Comparison of ENCODE assay signal across 12 cellular contexts in genomic region chr5:95836544-95836943, GRCh38. TPM values are rescaled to one million over a fixed set of nuclear protein-coding genes. Genes with fewer than 3 reads are reported as not detected.
DNase-seq lines count a peak whose midpoint lies in the region; ATAC-seq and TF ChIP-seq lines count a peak whose summit lies in the region.
"Had no signal": no experiment of that assay in that cellular context is flagged by ENCODE, and none has a peak within 500 bp of the region (broad histone marks: within the 10 kb centered on the region; RNA-seq: fewer than 3 reads in every experiment).

No MANE protein-coding gene starts in this region.

- intact Hi-C loops in CD14-positive monocyte (cut with micrococcal nuclease), result no loop called here
- intact Hi-C loops in naive thymus-derived CD4-positive, alpha-beta T cell (cut with micrococcal nuclease), result no loop called here

- H3K4me1 ChIP-seq in naive thymus-derived CD4-positive, alpha-beta T cell (ENCODE audit: control insufficient read depth in 2 of 2, insufficient read depth in 2 of 2, low read length in 2 of 2), result peaks cover 15 to 21% of the 10 kb centered on the region in 2 donors
- H3K4me1 ChIP-seq: uterus had no signal

- peaks cover 0 to 3% (median 0%) of the 10 kb centered on the region in 3 donors for H3K27me3 Mint-ChIP-seq in CD14-positive monocyte (ENCODE audit: low read depth in 3 of 3)
- H3K27me3 Mint-ChIP-seq in activated CD4-positive, alpha-beta memory T cell treated with anti-CD3 and anti-CD28 coated beads, Interleukin-2, amount 10 ng/mL, durations not matched to agents 7 days and 5 days, result no peaks in the 10 kb centered on the region
- no peaks in the 10 kb centered on the region for H3K27me3 Mint-ChIP-seq in naive thymus-derived CD4-positive, alpha-beta T cell

- ATAC-seq in GM18502 (IDR thresholded peaks at IDR 0.05; ENCODE audit: poor library complexity, unreplicated experiment) (peak; percentile 22), HG03469 (IDR thresholded peaks at IDR 0.05; ENCODE audit: unreplicated experiment) (no peak)
- ATAC-seq in naive thymus-derived CD4-positive, alpha-beta T cell, result no peak

- H3K27me3 ChIP-seq in naive thymus-derived CD4-positive, alpha-beta T cell (ENCODE audit: control insufficient read depth in 2 of 2, insufficient read depth in 2 of 2, low read length in 2 of 2), result no peaks in the 10 kb centered on the region
- H3K27me3 ChIP-seq: SJSA1, uterus had no signal

- H3K9me3 Mint-ChIP-seq in CD14-positive monocyte, result no peaks in the 10 kb centered on the region
- no peaks in the 10 kb centered on the region for H3K9me3 Mint-ChIP-seq in activated CD4-positive, alpha-beta memory T cell treated with anti-CD3 and anti-CD28 coated beads, Interleukin-2, amount 10 ng/mL, durations not matched to agents 7 days and 5 days
- no peaks in the 10 kb centered on the region for H3K9me3 Mint-ChIP-seq in naive thymus-derived CD4-positive, alpha-beta T cell

- no peak overlapping the region for H3K4me3 Mint-ChIP-seq in CD14-positive monocyte
- H3K4me3 Mint-ChIP-seq in activated CD4-positive, alpha-beta memory T cell treated with anti-CD3 and anti-CD28 coated beads, Interleukin-2, amount 10 ng/mL, durations not matched to agents 7 days and 5 days, result peak overlapping the region; percentile 18
- H3K4me3 Mint-ChIP-seq in naive thymus-derived CD4-positive, alpha-beta T cell, result peak overlapping the region; percentile 26 to 96 (median 92)

- H3K4me3 ChIP-seq in naive thymus-derived CD4-positive, alpha-beta T cell (ENCODE audit: low read length), result no peak overlapping the region
- H3K4me3 ChIP-seq: SJSA1, uterus had no signal

- POLR2A ChIA-PET in activated CD4-positive, alpha-beta memory T cell treated with anti-CD3 and anti-CD28 coated beads, Interleukin-2, amount 10 ng/mL, durations not matched to agents 7 days and 5 days (lab: Charles Lee), result interaction anchor here (0.7 to 3.6 kb wide), 5 partner anchors 11 to 189 kb away, joined by 3 to 104 read pairs (median 19); partner anchors contain the start of genes GLRX and RFESD
- POLR2A ChIA-PET in naive thymus-derived CD4-positive, alpha-beta T cell (lab: Charles Lee), result interaction anchor here (0.6 to 6.8 kb wide), 10 partner anchors 8 to 75 kb away, joined by 3 to 157 read pairs (median 4); partner anchors contain the start of gene GLRX

- peak overlapping the region; percentile 96 to 99 (median 98) for H3K27ac Mint-ChIP-seq in CD14-positive monocyte
- H3K27ac Mint-ChIP-seq in activated CD4-positive, alpha-beta memory T cell treated with anti-CD3 and anti-CD28 coated beads, Interleukin-2, amount 10 ng/mL, durations not matched to agents 7 days and 5 days, result peak overlapping the region; percentile 89
- peak overlapping the region in 8 of 9 donors; percentile 3 to 98 (median 90) for H3K27ac Mint-ChIP-seq in naive thymus-derived CD4-positive, alpha-beta T cell

- H3K27ac ChIP-seq in naive thymus-derived CD4-positive, alpha-beta T cell (ENCODE audit: low read depth, low read length), result peak overlapping the region; percentile 74
- H3K27ac ChIP-seq: SJSA1 had no signal

- peaks cover 84% of the 10 kb centered on the region for H3K4me1 Mint-ChIP-seq in CD14-positive monocyte
- H3K4me1 Mint-ChIP-seq in activated CD4-positive, alpha-beta memory T cell treated with anti-CD3 and anti-CD28 coated beads, Interleukin-2, amount 10 ng/mL, durations not matched to agents 7 days and 5 days, result peaks cover 47% of the 10 kb centered on the region
- H3K4me1 Mint-ChIP-seq in naive thymus-derived CD4-positive, alpha-beta T cell, result peaks cover 36 to 64% (median 60%) of the 10 kb centered on the region in 7 donors

- no peaks in the 10 kb centered on the region for H3K9me3 ChIP-seq in naive thymus-derived CD4-positive, alpha-beta T cell (ENCODE audit: control insufficient read depth in 2 of 3, low read length in 3 of 3)
- H3K9me3 ChIP-seq: SJSA1, uterus had no signal

- TF ChIP-seq CTCF in CD14-positive monocyte (IDR thresholded peaks at IDR 0.05), result no peak

- H3K36me3 ChIP-seq in naive thymus-derived CD4-positive, alpha-beta T cell (ENCODE audit: control insufficient read depth in 2 of 3, insufficient read depth in 3 of 3, low read length in 3 of 3), result no peaks in the 10 kb centered on the region
- H3K36me3 ChIP-seq: SJSA1, uterus had no signal

- H3K36me3 Mint-ChIP-seq in CD14-positive monocyte, result no peaks in the 10 kb centered on the region
- no peaks in the 10 kb centered on the region for H3K36me3 Mint-ChIP-seq in activated CD4-positive, alpha-beta memory T cell treated with anti-CD3 and anti-CD28 coated beads, Interleukin-2, amount 10 ng/mL, durations not matched to agents 7 days and 5 days (ENCODE audit: low read depth)
- H3K36me3 Mint-ChIP-seq in naive thymus-derived CD4-positive, alpha-beta T cell, result no peaks in the 10 kb centered on the region

- CTCF ChIA-PET in activated CD4-positive, alpha-beta memory T cell treated with anti-CD3 and anti-CD28 coated beads, Interleukin-2, amount 10 ng/mL, durations not matched to agents 7 days and 5 days (lab: Charles Lee), result interaction anchor here (0.7 to 4.5 kb wide), 5 partner anchors 10 to 214 kb away, joined by 3 to 45 read pairs (median 5); partner anchors contain the start of gene GLRX
- CTCF ChIA-PET in naive thymus-derived CD4-positive, alpha-beta T cell (lab: Charles Lee), result interaction anchor here (0.5 to 15.0 kb wide), 5 partner anchors 10 to 53 kb away, joined by 4 to 357 read pairs (median 6); partner anchors contain the start of gene GLRX

- no peak for DNase-seq in CD14-positive monocyte (ENCODE audit: low spot score)
- no peak for DNase-seq in activated CD4-positive, alpha-beta memory T cell treated with anti-CD3 and anti-CD28 coated beads, Interleukin-2, amount 10 ng/mL, durations not matched to agents 7 days and 5 days
- DNase-seq in naive thymus-derived CD4-positive, alpha-beta T cell, result no peak
- DNase-seq in GDM1 (lab: John Stamatoyannopoulos, UW), result no peak
- no peak for DNase-seq in NCI-H510A treated with DMSO at 0.1 percent for 48 hours (lab: John Stamatoyannopoulos, UW)
- no peak for DNase-seq in stimulated activated naive CD4-positive, alpha-beta T cell (lab: John Stamatoyannopoulos, UW)
- DNase-seq: left cardiac atrium, NCI-H1105, uterus had no signal

RNA-seq across cellular contexts. Expression of gene GLRX, which starts 14.0 kb away (rescaled TPM):
- 100 to 1,000 TPM; 555 to 603 TPM for polyA plus RNA-seq in CD14-positive monocyte
- total RNA-seq in activated CD4-positive, alpha-beta memory T cell treated with anti-CD3 and anti-CD28 coated beads, Interleukin-2, amount 10 ng/mL, durations not matched to agents 7 days and 5 days, result 10 to 100 TPM; 71.6 to 72.5 TPM
- 10 to 100 TPM; 26.3 to 89.5 (median 55.6) TPM for total RNA-seq in naive thymus-derived CD4-positive, alpha-beta T cell
- polyA plus RNA-seq in naive thymus-derived CD4-positive, alpha-beta T cell, result 100 to 1,000 TPM; 187 to 205 TPM

Comparison
In these comparisons a context has a peak if more than half of its experiments do, and no peak if none do; other contexts are left out.
1. H3K4me3 Mint-ChIP-seq: peak in activated CD4-positive, alpha-beta memory T cell treated with anti-CD3 and anti-CD28 coated beads, Interleukin-2, amount 10 ng/mL, durations not matched to agents 7 days and 5 days (single experiment) and naive thymus-derived CD4-positive, alpha-beta T cell (10 of 10); none in CD14-positive monocyte (0 of 2).
2. Peak in every context shown above with its lines, with median percentiles within 50 percentile points of each other: H3K27ac Mint-ChIP-seq.